ENCODE assay signal across 1 cellular context in genomic region chr18:2571200-2572143, GRCh38.
TF ChIP-seq lines count a peak whose summit lies in the region.

TSS of gene METTL4 (minus strand) at chr18:2571505. CDS start at chr18:2567216, 4,289 bp downstream.
TSS of gene NDC80 (plus strand) at chr18:2571557. CDS start at chr18:2572986, 1,429 bp downstream.

TF ChIP-seq in IMR-90, 13 proteins besides CTCF, POLR2A, EP300 and RAD21:
- no peak for TF ChIP-seq CHD1 (IDR thresholded peaks at IDR 0.05; ENCODE audit: low read depth, low read length)
- TF ChIP-seq CEBPB (IDR thresholded peaks at IDR 0.05; ENCODE audit: low read depth, low read length): no peak
- no peak for TF ChIP-seq ELK1 (IDR thresholded peaks at IDR 0.05; ENCODE audit: borderline replicate concordance, low read depth, low read length)
- no peak for TF ChIP-seq USF2 (IDR thresholded peaks at IDR 0.05; ENCODE audit: low read depth, low read length)
- no peak for TF ChIP-seq RFX5 (IDR thresholded peaks at IDR 0.05; ENCODE audit: low read depth, low read length)
- no peak for TF ChIP-seq FOS (IDR thresholded peaks at IDR 0.05; ENCODE audit: low read depth, low read length)
- peak; percentile 38; the same call in 1 of the 2 replicates for TF ChIP-seq MAZ (IDR thresholded peaks at IDR 0.05; ENCODE audit: borderline replicate concordance, low read depth, low read length)
- TF ChIP-seq RCOR1 (IDR thresholded peaks at IDR 0.05; ENCODE audit: insufficient replicate concordance, low read length): no peak
- 0 out of 2 replicates have a peak, but pooled peaks have one; percentile 18 for TF ChIP-seq NFE2L2 (IDR thresholded peaks at IDR 0.05; ENCODE audit: low read depth, low read length)
- peak; percentile 28; the same call in 1 of the 2 replicates for TF ChIP-seq BHLHE40 (IDR thresholded peaks at IDR 0.05; ENCODE audit: low read depth, low read length)
- no peak for TF ChIP-seq MAFK (IDR thresholded peaks at IDR 0.05; ENCODE audit: low read depth, low read length)
- TF ChIP-seq SMC3 (IDR thresholded peaks at IDR 0.05; ENCODE audit: low read depth, low read length): no peak
- TF ChIP-seq MXI1 (IDR thresholded peaks at IDR 0.05; ENCODE audit: borderline replicate concordance, low read depth, low read length): peak; percentile 87
TF ChIP-seq in IMR-90: peak in this region for 4.
